Comparison of ENCODE assay signal across 9 cellular contexts in genomic region chr12:20220339-20220738, GRCh38.
DNase-seq lines count a peak whose midpoint lies in the region; ATAC-seq and TF ChIP-seq lines count a peak whose summit lies in the region.
"Had no signal": no experiment of that assay in that cellular context is flagged by ENCODE, and none has a peak within 500 bp of the region (broad histone marks: within the 10 kb centered on the region; RNA-seq: fewer than 3 reads in every experiment).

No MANE protein-coding gene starts in this region.

- no peaks in the 10 kb centered on the region for H3K79me2 ChIP-seq in smooth muscle cell (ENCODE audit: low read depth)

- TF ChIP-seq CTCF in smooth muscle cell (IDR thresholded peaks at IDR 0.05; ENCODE audit: borderline replicate concordance, insufficient read depth, poor library complexity, severe bottlenecking), result peak; percentile 25
- no peak for TF ChIP-seq CTCF in lower leg skin (IDR thresholded peaks at IDR 0.05)

- H3K9ac ChIP-seq in smooth muscle cell (ENCODE audit: low read depth), result no peak overlapping the region

- no peak for TF ChIP-seq POLR2A in lower leg skin (IDR thresholded peaks at IDR 0.05)

- H3K4me3 ChIP-seq in smooth muscle cell (no peak overlapping the region), lower leg skin (ENCODE audit: low read depth, poor library complexity, severe bottlenecking) (no peak overlapping the region)
- H3K4me3 ChIP-seq: lung had no signal

- no peaks in the 10 kb centered on the region for H3K27me3 ChIP-seq in smooth muscle cell (ENCODE audit: low read depth)

- DNase-seq in NCI-H1417 (lab: John Stamatoyannopoulos, UW) (peak in 2 of 3 experiments; percentile 13 to 62), NCI-H1417 treated with DMSO at 0.1 percent for 48 hours (lab: John Stamatoyannopoulos, UW) (no peak), NCI-H82 treated with DMSO at 0.1 percent for 48 hours (lab: John Stamatoyannopoulos, UW; ENCODE audit: unreplicated experiment) (peak; percentile 42), fibroblast of gingiva (ENCODE audit: low read depth) (peak; percentile 36), smooth muscle cell (lab: John Stamatoyannopoulos, UW; ENCODE audit: unreplicated experiment) (no peak), lower leg skin (ENCODE audit: low spot score in 2 of 2) (no peak)

- intact Hi-C loops in lower leg skin (cut with DNase I; ENCODE audit: low total_unique reads), result no loop called here

- no peaks in the 10 kb centered on the region for H3K9me3 ChIP-seq in smooth muscle cell (replicated peaks; ENCODE audit: low read depth)

- no peak overlapping the region for H3K4me2 ChIP-seq in smooth muscle cell

- H2AFZ ChIP-seq in smooth muscle cell (ENCODE audit: low read depth), result no peak overlapping the region

- no peaks in the 10 kb centered on the region for H3K4me1 ChIP-seq in smooth muscle cell (ENCODE audit: low read depth)

- H3K36me3 ChIP-seq in smooth muscle cell (ENCODE audit: low read depth), result no peaks in the 10 kb centered on the region

- no peaks in the 10 kb centered on the region for H4K20me1 ChIP-seq in smooth muscle cell (ENCODE audit: low read depth)

- ATAC-seq in HG02759 (IDR thresholded peaks at IDR 0.05; ENCODE audit: unreplicated experiment) (no peak), HG03342 (IDR thresholded peaks at IDR 0.05; ENCODE audit: unreplicated experiment) (no peak)

- WGBS in smooth muscle cell (ENCODE audit: low lambda C conversion rate), result 97% methylated on average over 1 of the region's 1 CpG
- 87 to 94% methylated on average over 1 of the region's 1 CpG for WGBS in lower leg skin, 2 donors

- no peaks in the 10 kb centered on the region for H3F3A ChIP-seq in smooth muscle cell (ENCODE audit: low read depth)

- no peak overlapping the region for H3K27ac ChIP-seq in smooth muscle cell (ENCODE audit: low read depth)

Comparison
In these comparisons a context has a peak if more than half of its experiments do, and no peak if none do; other contexts are left out.
1. DNase-seq: peak in NCI-H1417 (2 of 3), NCI-H82 treated with DMSO at 0.1 percent for 48 hours (single experiment) and fibroblast of gingiva (single experiment); none in NCI-H1417 treated with DMSO at 0.1 percent for 48 hours (single experiment), smooth muscle cell (single experiment) and lower leg skin (0 of 2).